Comparison of ENCODE assay signal across 22 cellular contexts in genomic region chr2:30772021-30772705, GRCh38. TPM values are rescaled to one million over a fixed set of nuclear protein-coding genes. Genes with fewer than 3 reads are reported as not detected.
"Had no signal": no experiment of that assay in that cellular context is flagged by ENCODE, and none has a peak within 500 bp of the region (broad histone marks: within the 10 kb centered on the region; RNA-seq: fewer than 3 reads in every experiment).

No MANE protein-coding gene starts in this region.

- H3K9ac ChIP-seq: neural progenitor cell had no signal

- H2AFZ ChIP-seq: neural progenitor cell had no signal

- ATAC-seq: activated CD8-positive, alpha-beta T cell treated with anti-CD3 and anti-CD28 coated beads, Interleukin-2, amount 10 ng/mL, durations not matched to agents 7 days and 5 days; heart left ventricle; left colon; lower lobe of right lung; naive thymus-derived CD4-positive, alpha-beta T cell had no signal

- H3K4me3 ChIP-seq: dorsolateral prefrontal cortex, heart left ventricle, lower lobe of right lung, neural progenitor cell, thyroid gland had no signal

- DNase-seq: activated CD4-positive, alpha-beta T cell treated with anti-CD3 and anti-CD28 coated beads for 1 hour; activated CD4-positive, alpha-beta T cell treated with anti-CD3 and anti-CD28 coated beads, Interleukin-2, amount 50 U/mL, for 1 hour; activated CD8-positive, alpha-beta T cell treated with anti-CD3 and anti-CD28 coated beads, Interleukin-2, amount 10 ng/mL, durations not matched to agents 7 days and 5 days; activated naive CD4-positive, alpha-beta T cell treated with Interleukin-2 at 50 U/mL for 16 hours; activated naive CD8-positive, alpha-beta T cell treated with anti-CD3 and anti-CD28 coated beads for 36 hours; central memory CD4-positive, alpha-beta T cell; dorsolateral prefrontal cortex; heart left ventricle; left colon; lower lobe of right lung; mesendoderm; naive thymus-derived CD4-positive, alpha-beta T cell; retina; stimulated activated CD4-positive, alpha-beta T cell treated with anti-CD3 and anti-CD28 coated beads, Interleukin-2, amount 100 ng/mL, for 48 hours; stimulated activated naive CD4-positive, alpha-beta T cell; substantia nigra; thyroid gland had no signal

- H3K4me2 ChIP-seq: neural progenitor cell had no signal

- H3K27ac ChIP-seq: heart left ventricle, lower lobe of right lung, neural progenitor cell, thyroid gland had no signal

- H3K36me3 ChIP-seq: heart left ventricle, lower lobe of right lung, neural progenitor cell, thyroid gland had no signal

- H3K27me3 ChIP-seq: dorsolateral prefrontal cortex, neural progenitor cell, thyroid gland had no signal

- H3K4me1 ChIP-seq: lower lobe of right lung, neural progenitor cell, thyroid gland had no signal

- H3K9me3 ChIP-seq: heart left ventricle, lower lobe of right lung, thyroid gland had no signal

RNA-seq across cellular contexts. Expression of gene CAPN13, which starts 35.1 kb away (rescaled TPM):
- total RNA-seq: activated CD8-positive, alpha-beta T cell treated with anti-CD3 and anti-CD28 coated beads, Interleukin-2, amount 10 ng/mL, durations not matched to agents 7 days and 5 days; activated naive CD8-positive, alpha-beta T cell treated with anti-CD3 and anti-CD28 coated beads for 36 hours; astrocyte; fibroblast of villous mesenchyme; heart left ventricle; naive thymus-derived CD4-positive, alpha-beta T cell; omental fat pad had no signal
- polyA plus RNA-seq: heart left ventricle; keratinocyte; naive thymus-derived CD4-positive, alpha-beta T cell had no signal
